Comparison of ENCODE assay signal across 11 cellular contexts in genomic region chr7:150325110-150325611, GRCh38. TPM values are rescaled to one million over a fixed set of nuclear protein-coding genes. Genes with fewer than 3 reads are reported as not detected.
DNase-seq lines count a peak whose midpoint lies in the region; ATAC-seq and TF ChIP-seq lines count a peak whose summit lies in the region.
"Had no signal": no experiment of that assay in that cellular context is flagged by ENCODE, and none has a peak within 500 bp of the region (broad histone marks: within the 10 kb centered on the region; RNA-seq: fewer than 3 reads in every experiment).

No MANE protein-coding gene starts in this region.

- DNase-seq in T-helper 2 cell treated with Interferon-gamma antibody and Interleukin-4, amounts not matched to agents 5 μg/mL and 100 μg/mL, for 36 hours (ENCODE audit: low spot score): no peak
- DNase-seq in T-helper 2 cell: no peak
- DNase-seq in activated CD4-positive, alpha-beta memory T cell treated with anti-CD3 and anti-CD28 coated beads for 36 hours: no peak
- peak; percentile 55 to 70 (median 69) for DNase-seq in right cardiac atrium
- peak; percentile 80 for DNase-seq in spleen
- no peak for DNase-seq in stimulated activated CD4-positive, alpha-beta T cell treated with anti-CD3 and anti-CD28 coated beads, Interleukin-1b, Interleukin-23, amount 100 ng/mL, for 48 hours
- DNase-seq: NCI-H1105 had no signal

- H3K9me3 Mint-ChIP-seq in T-helper 2 cell treated with Interferon-gamma antibody and Interleukin-4, amounts not matched to agents 5 μg/mL and 100 μg/mL, for 36 hours: no peaks in the 10 kb centered on the region
- H3K9me3 Mint-ChIP-seq in activated CD4-positive, alpha-beta memory T cell treated with anti-CD3 and anti-CD28 coated beads for 36 hours: no peaks in the 10 kb centered on the region

- no peak for TF ChIP-seq POLR2A in spleen (IDR thresholded peaks at IDR 0.05)

- H3K27me3 ChIP-seq in right cardiac atrium (ENCODE audit: control insufficient read depth, insufficient read depth): no peaks in the 10 kb centered on the region
- peaks cover 0 to 4% (median 0%) of the 10 kb centered on the region in 7 donors for H3K27me3 ChIP-seq in spleen (replicated peaks in 1 of 7)

- CTCF ChIA-PET in activated CD4-positive, alpha-beta memory T cell treated with anti-CD3 and anti-CD28 coated beads for 36 hours (lab: Charles Lee): interaction anchor here (0.9 kb wide), 1 partner anchor 32 kb away, joined by 4 read pairs; no protein-coding TSS in a partner anchor

- intact Hi-C loops in activated CD4-positive, alpha-beta memory T cell treated with anti-CD3 and anti-CD28 coated beads for 36 hours (cut with micrococcal nuclease): no loop called here
- intact Hi-C loops in right cardiac atrium (cut with DNase I) (no loop called here), spleen (cut with DNase I; ENCODE audit: low total_unique reads) (no loop called here)

- peaks cover 0 to 48% (median 22%) of the 10 kb centered on the region in 6 donors for H3K36me3 ChIP-seq in spleen

- H3K9me3 ChIP-seq in right cardiac atrium (ENCODE audit: control insufficient read depth, low read length) (no peaks in the 10 kb centered on the region), spleen (no peaks in the 10 kb centered on the region)
- H3K9me3 ChIP-seq: A549 had no signal

- H3K4me3 Mint-ChIP-seq in T-helper 2 cell treated with Interferon-gamma antibody and Interleukin-4, amounts not matched to agents 5 μg/mL and 100 μg/mL, for 36 hours: peak overlapping the region; percentile 94
- peak overlapping the region; percentile 97 for H3K4me3 Mint-ChIP-seq in activated CD4-positive, alpha-beta memory T cell treated with anti-CD3 and anti-CD28 coated beads for 36 hours

- no peaks in the 10 kb centered on the region for H3K27me3 Mint-ChIP-seq in T-helper 2 cell treated with Interferon-gamma antibody and Interleukin-4, amounts not matched to agents 5 μg/mL and 100 μg/mL, for 36 hours (ENCODE audit: low read depth)
- no peaks in the 10 kb centered on the region for H3K27me3 Mint-ChIP-seq in activated CD4-positive, alpha-beta memory T cell treated with anti-CD3 and anti-CD28 coated beads for 36 hours

- peaks cover 36% of the 10 kb centered on the region for H3K36me3 Mint-ChIP-seq in T-helper 2 cell treated with Interferon-gamma antibody and Interleukin-4, amounts not matched to agents 5 μg/mL and 100 μg/mL, for 36 hours (ENCODE audit: low read depth)
- peaks cover 44% of the 10 kb centered on the region for H3K36me3 Mint-ChIP-seq in activated CD4-positive, alpha-beta memory T cell treated with anti-CD3 and anti-CD28 coated beads for 36 hours

- H3K27ac ChIP-seq in right cardiac atrium (ENCODE audit: low read length): no peak overlapping the region
- H3K27ac ChIP-seq in spleen: peak overlapping the region in 7 of 8 donors; percentile 58 to 95 (median 93)
- H3K27ac ChIP-seq: A549 had no signal

- H3K27ac Mint-ChIP-seq in T-helper 2 cell treated with Interferon-gamma antibody and Interleukin-4, amounts not matched to agents 5 μg/mL and 100 μg/mL, for 36 hours: peak overlapping the region; percentile 84
- peak overlapping the region; percentile 100 for H3K27ac Mint-ChIP-seq in activated CD4-positive, alpha-beta memory T cell treated with anti-CD3 and anti-CD28 coated beads for 36 hours

- peaks cover 37% of the 10 kb centered on the region for H3K4me1 Mint-ChIP-seq in T-helper 2 cell treated with Interferon-gamma antibody and Interleukin-4, amounts not matched to agents 5 μg/mL and 100 μg/mL, for 36 hours (ENCODE audit: low read depth)
- peaks cover 47% of the 10 kb centered on the region for H3K4me1 Mint-ChIP-seq in activated CD4-positive, alpha-beta memory T cell treated with anti-CD3 and anti-CD28 coated beads for 36 hours (ENCODE audit: low read depth)

- ATAC-seq in right cardiac atrium (peak; percentile 27 to 61), HG02571 (IDR thresholded peaks at IDR 0.05; ENCODE audit: unreplicated experiment) (no peak), HG02678 (IDR thresholded peaks at IDR 0.05; ENCODE audit: unreplicated experiment) (no peak)

- peaks cover 2% of the 10 kb centered on the region for H3K4me1 ChIP-seq in right cardiac atrium (ENCODE audit: control insufficient read depth, insufficient read depth, low read length)
- peaks cover 10 to 55% (median 38%) of the 10 kb centered on the region in 6 donors for H3K4me1 ChIP-seq in spleen
- H3K4me1 ChIP-seq: A549 had no signal

- H3K4me3 ChIP-seq in right cardiac atrium (ENCODE audit: low read length) (no peak overlapping the region), spleen (peak overlapping the region in 1 of 8 donors; percentile 75)
- H3K4me3 ChIP-seq: A549 had no signal

- TF ChIP-seq CTCF in spleen (IDR thresholded peaks at IDR 0.05 in 8 of 11, conservative IDR thresholded peaks at IDR 0.05 in 3 of 11): no peak

- POLR2A ChIA-PET in activated CD4-positive, alpha-beta memory T cell treated with anti-CD3 and anti-CD28 coated beads for 36 hours (lab: Charles Lee): interaction anchor here (0.7 to 1.8 kb wide), 2 partner anchors 45 to 327 kb away, joined by 3 to 5 read pairs; no protein-coding TSS in a partner anchor

- WGBS in right cardiac atrium: 81% methylated on average over 10 of the region's 10 CpGs
- WGBS in spleen, 5 donors: 56 to 86% (median 74%) methylated on average over 10 of the region's 10 CpGs

RNA-seq across cellular contexts. Expression of gene ACTR3C, which starts 1.8 kb away (rescaled TPM):
- total RNA-seq in activated CD4-positive, alpha-beta memory T cell treated with anti-CD3 and anti-CD28 coated beads for 36 hours: 1 to 10 TPM; 8.0 to 8.8 TPM
- total RNA-seq in right cardiac atrium: 1 to 10 TPM; 4.5 to 7.4 (median 5.5) TPM
- polyA plus RNA-seq in right cardiac atrium: 4.2 TPM
- total RNA-seq in spleen: 10 to 100 TPM in 4 of 7 donors, 1 to 10 TPM in 3; 6.6 to 18.6 (median 10.8) TPM
- polyA plus RNA-seq in spleen: 1 to 10 TPM in 2 of 3 donors, under 1 TPM in 1; 0.78 to 2.6 (median 1.6) TPM
- total RNA-seq: SK-MEL-5 had no signal

RNA-seq across cellular contexts. Expression of gene LRRC61, which starts 2.0 kb away (rescaled TPM):
- 10 to 100 TPM; 26.1 to 27.1 TPM for total RNA-seq in activated CD4-positive, alpha-beta memory T cell treated with anti-CD3 and anti-CD28 coated beads for 36 hours
- total RNA-seq in right cardiac atrium (1 to 10 TPM; 5.7 to 8.0 (median 6.2) TPM), spleen (10 to 100 TPM in 5 of 7 donors, 1 to 10 TPM in 2; 7.4 to 21.7 (median 14.3) TPM)
- polyA plus RNA-seq in right cardiac atrium (4.4 TPM), spleen (10 to 100 TPM in 1 of 3 donors, 1 to 10 TPM in 2; 4.2 to 12.0 (median 7.3) TPM)
- total RNA-seq: SK-MEL-5 had no signal

RNA-seq across cellular contexts. Expression of gene RARRES2, which starts 16.3 kb away (rescaled TPM):
- total RNA-seq in activated CD4-positive, alpha-beta memory T cell treated with anti-CD3 and anti-CD28 coated beads for 36 hours: not detected
- total RNA-seq in right cardiac atrium (100 to 1,000 TPM; 111 to 195 (median 174) TPM), spleen (100 to 1,000 TPM in 3 of 7 donors, 10 to 100 TPM in 4; 39.7 to 117 (median 83.6) TPM)
- polyA plus RNA-seq in right cardiac atrium (193 TPM), spleen (100 to 1,000 TPM; 165 to 292 (median 176) TPM)
- total RNA-seq: SK-MEL-5 had no signal
- polyA plus RNA-seq: A549 had no signal

RNA-seq across cellular contexts. Expression of gene REPIN1, which starts 43.5 kb away (rescaled TPM):
- 10 to 100 TPM; 52.3 to 56.9 TPM for total RNA-seq in activated CD4-positive, alpha-beta memory T cell treated with anti-CD3 and anti-CD28 coated beads for 36 hours
- total RNA-seq in right cardiac atrium (100 to 1,000 TPM in 3 of 4 donors, 10 to 100 TPM in 1; 98.2 to 116 (median 107) TPM), spleen (100 to 1,000 TPM in 6 of 7 donors, 10 to 100 TPM in 1; 99.3 to 126 (median 114) TPM)
- polyA plus RNA-seq in right cardiac atrium (70.6 TPM), spleen (10 to 100 TPM; 47.9 to 75.7 (median 55.0) TPM)

RNA-seq across cellular contexts. Expression of gene ZNF775, which starts 54.0 kb away (rescaled TPM):
- total RNA-seq in activated CD4-positive, alpha-beta memory T cell treated with anti-CD3 and anti-CD28 coated beads for 36 hours: 1 to 10 TPM; 6.0 to 6.8 TPM
- total RNA-seq in right cardiac atrium: 1 to 10 TPM; 5.1 to 6.5 (median 5.8) TPM
- 4.5 TPM for polyA plus RNA-seq in right cardiac atrium
- 1 to 10 TPM; 2.2 to 5.7 (median 4.5) TPM for total RNA-seq in spleen
- polyA plus RNA-seq in spleen: 1 to 10 TPM; 2.0 to 2.9 (median 2.6) TPM

Comparison
In these comparisons a context has a peak if more than half of its experiments do, and no peak if none do; other contexts are left out.
1. DNase-seq: peak in right cardiac atrium (3 of 3) and spleen (single experiment); none in T-helper 2 cell treated with Interferon-gamma antibody and Interleukin-4, amounts not matched to agents 5 μg/mL and 100 μg/mL, for 36 hours (single experiment), T-helper 2 cell (0 of 5), activated CD4-positive, alpha-beta memory T cell treated with anti-CD3 and anti-CD28 coated beads for 36 hours (single experiment) and stimulated activated CD4-positive, alpha-beta T cell treated with anti-CD3 and anti-CD28 coated beads, Interleukin-1b, Interleukin-23, amount 100 ng/mL, for 48 hours (single experiment).
2. ATAC-seq: peak in right cardiac atrium (2 of 2); none in HG02571 (single experiment) and HG02678 (single experiment).
3. RNA of gene RARRES2, which starts 16.3 kb away (total RNA-seq): 111 to 195 TPM in right cardiac atrium and 39.7 to 117 TPM in spleen; not detected in activated CD4-positive, alpha-beta memory T cell treated with anti-CD3 and anti-CD28 coated beads for 36 hours; every median in the first group is over 10 times any median in the second.